2 cellular contexts compared by ENCODE assay signal in genomic region chr2:43041167-43041566, GRCh38.
TF ChIP-seq lines count a peak whose summit lies in the region.

No MANE protein-coding gene starts in this region.

TF ChIP-seq in GM23338, 12 proteins besides CTCF, POLR2A, EP300 and RAD21 (continued from another document):
- TF ChIP-seq ZNF462 (CRISPR knock-in tag; IDR thresholded peaks at IDR 0.05) (no peak), CREB1 (CRISPR knock-in tag; IDR thresholded peaks at IDR 0.05; ENCODE audit: low read depth) (no peak), EZH2 (IDR thresholded peaks at IDR 0.05; ENCODE audit: low read depth, unreplicated experiment) (no peak), NANOG (IDR thresholded peaks at IDR 0.05; ENCODE audit: borderline replicate concordance) (no peak), REST (IDR thresholded peaks at IDR 0.05; ENCODE audit: unreplicated experiment) (no peak), EZH2phosphoT487 (IDR thresholded peaks at IDR 0.05; ENCODE audit: unreplicated experiment) (no peak), ZNF331 (CRISPR knock-in tag; IDR thresholded peaks at IDR 0.05; ENCODE audit: low read depth) (no peak)

TF ChIP-seq in SK-N-SH treated with all-trans-retinoic acid at 6 μM for 48 hours, 23 proteins besides CTCF, POLR2A, EP300 and RAD21 (continued from another document):
- TF ChIP-seq PATZ1 (CRISPR knock-in tag; IDR thresholded peaks at IDR 0.05; ENCODE audit: borderline replicate concordance) = no peak
- no peak for TF ChIP-seq CSDC2 (CRISPR knock-in tag; IDR thresholded peaks at IDR 0.05)
- TF ChIP-seq ARNTL (CRISPR knock-in tag; IDR thresholded peaks at IDR 0.05; ENCODE audit: borderline replicate concordance, low read depth) = no peak
- no peak for TF ChIP-seq ESRRG (CRISPR knock-in tag; IDR thresholded peaks at IDR 0.05)
- TF ChIP-seq ZFP30 (CRISPR knock-in tag; IDR thresholded peaks at IDR 0.05) = no peak
